In genomic region chr14:103630364-103631108, GRCh38 we compare ENCODE assay signal across 8 cellular contexts. TPM values are rescaled to one million over a fixed set of nuclear protein-coding genes. Genes with fewer than 3 reads are reported as not detected.
A peak's percentile ranks its signal among the peaks of the same experiment; 100 is the strongest.
DNase-seq lines count a peak whose midpoint lies in the region; ATAC-seq, FAIRE-seq and TF ChIP-seq lines count a peak whose summit lies in the region.

No MANE protein-coding gene starts in this region.

- H3K79me1 ChIP-seq in H1 (ENCODE audit: low read depth, low read length) (peaks cover 8% of the 10 kb centered on the region), neuronal stem cell (ENCODE audit: low read depth, low read length) (peaks cover 10% of the 10 kb centered on the region)

- H3K4me1 Mint-ChIP-seq in Calu3 (ENCODE audit: low read depth, unreplicated experiment) = peaks cover 14% of the 10 kb centered on the region

- H3K23ac ChIP-seq in H1 (ENCODE audit: insufficient read length) (no peak overlapping the region), neuronal stem cell (ENCODE audit: low read depth, low read length, poor library complexity) (no peak overlapping the region)

- TF ChIP-seq CTCF in Calu3 (IDR thresholded peaks at IDR 0.05; ENCODE audit: unreplicated experiment) (no peak), OCI-LY3 (IDR thresholded peaks at IDR 0.05; ENCODE audit: low read depth, low read length) (no peak), H1 (IDR thresholded peaks at IDR 0.05; ENCODE audit: control extremely low read depth in 1 of 3, insufficient read depth in 1 of 3, low read depth in 1 of 3, low read length in 3 of 3) (no peak), body of pancreas (IDR thresholded peaks at IDR 0.05) (no peak)

- no peak overlapping the region for H2BK15ac ChIP-seq in H1 (ENCODE audit: low read length)
- H2BK15ac ChIP-seq in neuronal stem cell (ENCODE audit: low read length) = no peak overlapping the region

- H3K4me3 ChIP-seq in OCI-LY3 (ENCODE audit: low read length) = peak overlapping the region; percentile 79
- peak overlapping the region in 3 of 4 experiments; percentile 67 to 92 (median 72); a peak in 7 of 8 replicates for H3K4me3 ChIP-seq in H1 (ENCODE audit: extremely low read depth in 1 of 4, insufficient read depth in 2 of 4, low read depth in 3 of 4, low read length in 4 of 4)
- peak overlapping the region; percentile 22 to 86 for H3K4me3 ChIP-seq in neuronal stem cell (ENCODE audit: low read length in 2 of 2)
- H3K4me3 ChIP-seq in body of pancreas = no peak overlapping the region

- H2AK5ac ChIP-seq in H1 (ENCODE audit: low read depth, low read length) (no peak overlapping the region), neuronal stem cell (ENCODE audit: low read depth, low read length) (no peak overlapping the region)

- no peak for TF ChIP-seq RAD21 in H1 (IDR thresholded peaks at IDR 0.05 in 1 of 2, conservative IDR thresholded peaks at IDR 0.05 in 1 of 2; ENCODE audit: low read depth in 2 of 2, low read length in 2 of 2)

- peak overlapping the region; percentile 79 for H3K4me3 Mint-ChIP-seq in Calu3 (ENCODE audit: low read depth, unreplicated experiment)

- H2BK5ac ChIP-seq in H1 (ENCODE audit: low read depth, low read length) (no peak overlapping the region; the same call in 1 of the 2 replicates), neuronal stem cell (ENCODE audit: low read length) (no peak overlapping the region)

- H2BK120ac ChIP-seq in H1 (replicated peaks; ENCODE audit: low read depth, low read length) (no peak overlapping the region), neuronal stem cell (ENCODE audit: low read depth, low read length) (no peak overlapping the region)

- no peak overlapping the region for H2BK12ac ChIP-seq in H1 (ENCODE audit: low read depth, low read length)
- H2BK12ac ChIP-seq in neuronal stem cell (ENCODE audit: low read length) = no peak overlapping the region

- H2BK20ac ChIP-seq in H1 (ENCODE audit: low read length) = no peak overlapping the region

- H3K23me2 ChIP-seq in H1 (ENCODE audit: low read depth, low read length) = peaks cover 6% of the 10 kb centered on the region; the same call in 1 of the 2 replicates

- H3K9me3 ChIP-seq in OCI-LY3 (ENCODE audit: insufficient read depth, low read length) (no peaks in the 10 kb centered on the region), H1 (ENCODE audit: insufficient read depth in 2 of 2, low read depth in 1 of 2, low read length in 1 of 2) (no peaks in the 10 kb centered on the region), neuronal stem cell (replicated peaks in 1 of 2; ENCODE audit: control insufficient read depth in 2 of 2, insufficient read depth in 1 of 2, low read depth in 1 of 2, low read length in 2 of 2) (no peaks in the 10 kb centered on the region), body of pancreas (no peaks in the 10 kb centered on the region)

- no peaks in the 10 kb centered on the region for H3K9me3 Mint-ChIP-seq in Calu3 (ENCODE audit: low read depth, unreplicated experiment)

- H3K27ac Mint-ChIP-seq in Calu3 (ENCODE audit: unreplicated experiment) = peak overlapping the region; percentile 72

- no peaks in the 10 kb centered on the region for H3K27me3 ChIP-seq in OCI-LY3 (ENCODE audit: low read depth, low read length)
- no peaks in the 10 kb centered on the region for H3K27me3 ChIP-seq in H1 (replicated peaks in 1 of 4; ENCODE audit: control insufficient read depth in 3 of 4, extremely low read depth in 1 of 4, insufficient read depth in 3 of 4, low read length in 3 of 4)
- H3K27me3 ChIP-seq in neuronal stem cell (ENCODE audit: control insufficient read depth in 3 of 3, insufficient read depth in 3 of 3, low read depth in 1 of 3, low read length in 3 of 3) = no peaks in the 10 kb centered on the region
- H3K27me3 ChIP-seq in body of pancreas = no peaks in the 10 kb centered on the region

- no peak overlapping the region for H3K27ac ChIP-seq in OCI-LY3 (ENCODE audit: low read length)
- H3K27ac ChIP-seq in H1 (ENCODE audit: low read depth, low read length) = no peak overlapping the region
- H3K27ac ChIP-seq in neuronal stem cell (replicated peaks; ENCODE audit: low read length) = no peak overlapping the region
- peak overlapping the region in 1 of 4 donors; percentile 97 for H3K27ac ChIP-seq in body of pancreas

- POLR2A ChIA-PET in H1 (lab: Charles Lee; ENCODE audit: partially characterized antibody) = interaction anchor here (0.8 to 2.2 kb wide), 2 partner anchors 25 to 223 kb away, joined by 4 to 8 read pairs; no protein-coding TSS in a partner anchor

- peaks cover 46% of the 10 kb centered on the region for H3K36me3 Mint-ChIP-seq in Calu3 (ENCODE audit: insufficient read depth, unreplicated experiment)

- peaks cover 37% of the 10 kb centered on the region for H4K20me1 ChIP-seq in OCI-LY3 (ENCODE audit: insufficient read depth, low read length)
- H4K20me1 ChIP-seq in H1 (replicated peaks in 1 of 2; ENCODE audit: control insufficient read depth in 1 of 2, insufficient read depth in 2 of 2, low read length in 2 of 2) = peaks cover 13 to 18% of the 10 kb centered on the region in 2 experiments

- no peaks in the 10 kb centered on the region for H3K36me3 ChIP-seq in OCI-LY3 (replicated peaks; ENCODE audit: low read depth, low read length)
- no peaks in the 10 kb centered on the region for H3K36me3 ChIP-seq in H1 (ENCODE audit: control insufficient read depth in 2 of 4, insufficient read depth in 4 of 4, low read length in 3 of 4)
- H3K36me3 ChIP-seq in neuronal stem cell (replicated peaks in 1 of 2; ENCODE audit: control insufficient read depth in 2 of 2, insufficient read depth in 2 of 2, low read length in 2 of 2) = peaks cover 4 to 35% of the 10 kb centered on the region in 2 donors
- H3K36me3 ChIP-seq in body of pancreas (replicated peaks in 1 of 2; ENCODE audit: insufficient read depth in 1 of 2, low read depth in 2 of 2) = no peaks in the 10 kb centered on the region

- no peak for TF ChIP-seq EP300 in H1 (IDR thresholded peaks at IDR 0.05; ENCODE audit: borderline replicate concordance in 1 of 2, low read depth in 2 of 2, low read length in 2 of 2)

- peak overlapping the region; percentile 88 for H3K9ac ChIP-seq in OCI-LY3 (ENCODE audit: low read length)
- H3K9ac ChIP-seq in H1 (replicated peaks in 1 of 4; ENCODE audit: extremely low read depth in 1 of 4, low read depth in 3 of 4, low read length in 3 of 4) = no peak overlapping the region
- no peak overlapping the region for H3K9ac ChIP-seq in neuronal stem cell (ENCODE audit: low read depth, low read length, poor library complexity)

- H3K4me1 ChIP-seq in OCI-LY3 (ENCODE audit: low read length) (peaks cover 29% of the 10 kb centered on the region), H1 (replicated peaks in 1 of 4; ENCODE audit: control insufficient read depth in 3 of 4, insufficient read depth in 4 of 4, low read length in 3 of 4) (peaks cover 5 to 18% (median 9%) of the 10 kb centered on the region in 4 experiments; a peak in 5 of 7 replicates), neuronal stem cell (ENCODE audit: control insufficient read depth in 2 of 2, insufficient read depth in 1 of 2, low read depth in 1 of 2, low read length in 2 of 2) (peaks cover 8 to 13% of the 10 kb centered on the region in 2 donors), body of pancreas (peaks cover 37% of the 10 kb centered on the region)

- DNase-seq in Calu3 (no peak), H1 (ENCODE audit: low read depth in 1 of 2, low spot score in 2 of 2) (no peak), neuronal stem cell (ENCODE audit: low spot score) (no peak), body of pancreas (no peak), NCI-H82 (lab: John Stamatoyannopoulos, UW) (no peak), NCI-H1930 (lab: John Stamatoyannopoulos, UW) (no peak), NCI-H526 treated with DMSO at 0.1 percent for 48 hours (lab: John Stamatoyannopoulos, UW) (no peak)

- H2AFZ ChIP-seq in OCI-LY3 (ENCODE audit: low read depth, low read length) = no peak overlapping the region
- H2AFZ ChIP-seq in H1 (ENCODE audit: low read length) = no peak overlapping the region
- no peak overlapping the region for H2AFZ ChIP-seq in neuronal stem cell (ENCODE audit: low read length)

- no peak overlapping the region for H4K5ac ChIP-seq in H1 (ENCODE audit: insufficient read length, low read depth, low read length)

- FAIRE-seq in H1 (lab: Jason Lieb, UNC) = no peak

- H4K8ac ChIP-seq in H1 (ENCODE audit: extremely low read depth, insufficient read depth, low read length) (no peak overlapping the region), neuronal stem cell (ENCODE audit: low read depth, low read length) (no peak overlapping the region)

- no peaks in the 10 kb centered on the region for H3K27me3 Mint-ChIP-seq in Calu3 (ENCODE audit: unreplicated experiment)

- ATAC-seq in body of pancreas = no peak

- BruUV-seq in Calu3 (replicated peaks; lab: Mats Ljungman, UMichigan) = TSS peak; percentile 77

- H4K91ac ChIP-seq in H1 (replicated peaks; ENCODE audit: insufficient read length, low read length) (no peak overlapping the region), neuronal stem cell (ENCODE audit: low read depth, low read length, poor library complexity) (no peak overlapping the region)

- H3K56ac ChIP-seq in H1 (replicated peaks; ENCODE audit: insufficient read length, low read depth, low read length) = no peak overlapping the region

- 53% methylated on average over 5 of the region's 5 CpGs; no CpG with 5 or more reads in 1 of the 2 experiments for WGBS in H1 (ENCODE audit: extremely low coverage in 1 of 2, insufficient coverage in 1 of 2, insufficient read length in 1 of 2, insufficient replicate concordance in 2 of 2, low coverage in 1 of 2, low lambda C conversion rate in 2 of 2, missing lambda C conversion rate in 1 of 2), 2 experiments
- WGBS in neuronal stem cell (ENCODE audit: extremely low coverage in 2 of 2, insufficient read length in 2 of 2, insufficient replicate concordance in 1 of 2), 2 donors = no CpG with 5 or more reads among the region's 5 CpGs
- WGBS in body of pancreas, 2 donors = 8 to 12% methylated on average over 5 of the region's 5 CpGs

- CTCF ChIA-PET in Calu3 (lab: Charles Lee) (interaction anchor here (0.7 kb wide), 1 partner anchor 12 kb away, joined by 3 read pairs; no protein-coding TSS in a partner anchor), H1 (lab: Charles Lee; ENCODE audit: partially characterized antibody) (interaction anchor here (0.6 kb wide), 1 partner anchor 19 kb away, joined by 3 read pairs; no protein-coding TSS in a partner anchor)

- H3K4ac ChIP-seq in H1 (replicated peaks; ENCODE audit: insufficient read length, low read depth, low read length) (no peak overlapping the region), neuronal stem cell (ENCODE audit: low read length) (no peak overlapping the region)

- H3K18ac ChIP-seq in H1 (ENCODE audit: extremely low read depth, low read length) = no peak overlapping the region
- no peak overlapping the region for H3K18ac ChIP-seq in neuronal stem cell (ENCODE audit: low read length)

- H3K4me2 ChIP-seq in OCI-LY3 (ENCODE audit: low read length) (peak overlapping the region; percentile 93), H1 (ENCODE audit: insufficient read depth in 1 of 2, low read depth in 2 of 2, low read length in 2 of 2) (peak overlapping the region; percentile 72 to 89), neuronal stem cell (ENCODE audit: insufficient read depth, low read length, poor library complexity, severe bottlenecking) (peak overlapping the region; percentile 19)

- intact Hi-C loops in Calu3 (cut with micrococcal nuclease; ENCODE audit: unreplicated experiment) = no loop called here
- intact Hi-C loops in body of pancreas (cut with DNase I) = no loop called here

- H3K79me2 ChIP-seq in OCI-LY3 (ENCODE audit: low read length) (peaks cover 61% of the 10 kb centered on the region), H1 (ENCODE audit: control insufficient read depth in 1 of 2, insufficient read depth in 2 of 2, low read length in 2 of 2) (peaks cover 17 to 57% of the 10 kb centered on the region in 2 experiments)

- TF ChIP-seq POLR2A in H1 (IDR thresholded peaks at IDR 0.05; ENCODE audit: control extremely low read depth in 1 of 2, low read depth in 2 of 2, low read length in 2 of 2) (no peak), body of pancreas (IDR thresholded peaks at IDR 0.05) (no peak)

- H3K14ac ChIP-seq in H1 (ENCODE audit: insufficient read length) = no peak overlapping the region
- H3K14ac ChIP-seq in neuronal stem cell (ENCODE audit: low read length) = no peak overlapping the region

RNA-seq across cellular contexts. Expression of gene KLC1, which starts 1.5 kb away (rescaled TPM):
- 124 and 128 TPM in 2 replicates for total RNA-seq in Calu3 (2022)
- 130 and 134 TPM in 2 replicates for total RNA-seq in H1 (2021; fragmentation: NEBNext Ultra II Directional; extraction: Animal tissue kit (Norgen Biotek cat#: 25700))
- polyA plus RNA-seq in H1 (2011; rRNA removed) = 84.6 and 123 TPM in 2 replicates
- polyA plus RNA-seq in H1 (2011; cell fraction: cytosol; rRNA removed) = 180 TPM
- 156 TPM for polyA plus RNA-seq in H1 (2011; cell fraction: nucleus; rRNA removed)
- 95.8 to 111 TPM (median 101 TPM) in 4 replicates for polyA plus RNA-seq in H1 (2012, experiment 1 of 2)
- 24.2 TPM for polyA plus RNA-seq in H1 (2012, experiment 2 of 2)
- polyA plus RNA-seq in H1 (2013, experiment 1 of 2) = 73.2 TPM
- polyA plus RNA-seq in H1 (2013, experiment 2 of 2) = 65.8 TPM
- 64.1 and 66.9 TPM in 2 replicates for polyA minus RNA-seq in H1 (2011; rRNA and poly(A)+ RNA removed)
- 83.5 TPM for polyA minus RNA-seq in H1 (2011; cell fraction: cytosol; rRNA and poly(A)+ RNA removed)
- 96.2 TPM for polyA minus RNA-seq in H1 (2011; cell fraction: nucleus; rRNA and poly(A)+ RNA removed)
- polyA plus RNA-seq in neuronal stem cell (2013, experiment 1 of 2) = 98.0 TPM
- polyA plus RNA-seq in neuronal stem cell (2013, experiment 2 of 2) = 101 TPM
- total RNA-seq in body of pancreas = 100 to 1,000 TPM; 199 to 292 TPM

Comparison
In these comparisons a context has a peak if more than half of its experiments do, and no peak if none do; other contexts are left out.
1. H3K4me2 ChIP-seq: peak in every context shown above with its lines; median percentile 93 in OCI-LY3; 80 in H1; 19 in neuronal stem cell.
2. H3K4me3 ChIP-seq: peak in OCI-LY3 (single experiment), H1 (3 of 4) and neuronal stem cell (2 of 2); none in body of pancreas (0 of 2).